In the genomic region with DNA sequence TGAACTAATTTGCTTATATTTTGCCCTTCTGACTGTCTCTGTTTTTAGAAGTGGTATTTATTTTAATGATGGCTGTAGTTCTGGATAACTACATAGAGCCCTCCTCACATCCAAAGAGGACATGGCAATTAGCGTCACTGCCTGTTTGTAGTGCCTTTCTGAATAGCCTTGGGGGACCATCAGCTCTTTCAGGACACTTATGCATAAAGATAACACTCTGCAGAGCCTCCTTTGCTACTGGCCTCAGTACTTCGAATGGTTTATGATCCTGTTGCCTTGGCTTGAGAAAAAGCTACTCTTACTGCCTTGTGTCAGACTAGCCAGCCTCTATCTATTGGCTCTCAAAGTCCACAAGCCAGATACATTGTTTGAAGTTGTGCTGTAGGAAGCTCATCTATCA, we compare ENCODE assay signal across 30 cellular contexts.
"Had no signal": no experiment of that assay in that cellular context is flagged by ENCODE, and none has a peak within 500 bp of the region (broad histone marks: within the 10 kb centered on the region; RNA-seq: fewer than 3 reads in every experiment).

No MANE protein-coding gene starts in this region.

- H3K4me3 ChIP-seq: adrenal gland, body of pancreas, colonic mucosa, esophagus squamous epithelium, gastroesophageal sphincter had no signal

- ATAC-seq: activated CD4-positive, alpha-beta T cell treated with anti-CD3 and anti-CD28 coated beads for 36 hours; activated CD8-positive, alpha-beta memory T cell treated with anti-CD3 and anti-CD28 coated beads, Interleukin-2, amount 10 ng/mL, durations not matched to agents 7 days and 5 days; activated CD8-positive, alpha-beta T cell treated with anti-CD3 and anti-CD28 coated beads, Interleukin-2, amount 10 ng/mL, durations not matched to agents 7 days and 5 days; activated naive CD8-positive, alpha-beta T cell treated with anti-CD3 and anti-CD28 coated beads, Interleukin-2, amount 50 U/mL, for 24 hours; body of pancreas; gastroesophageal sphincter had no signal

- H3K27ac ChIP-seq: adrenal gland, body of pancreas, colonic mucosa, epithelial cell of prostate, esophagus squamous epithelium, gastroesophageal sphincter had no signal

- H3K4me1 ChIP-seq: adrenal gland, body of pancreas, colonic mucosa, esophagus squamous epithelium, gastroesophageal sphincter had no signal

- H3K4me3 Mint-ChIP-seq: activated CD4-positive, alpha-beta memory T cell treated with anti-CD3 and anti-CD28 coated beads for 36 hours; activated CD4-positive, alpha-beta T cell treated with anti-CD3 and anti-CD28 coated beads for 36 hours; activated CD4-positive, alpha-beta T cell treated with anti-CD3 and anti-CD28 coated beads, Interleukin-2, amount 10 ng/mL, durations not matched to agents 24 days and 14 days; activated CD8-positive, alpha-beta memory T cell treated with anti-CD3 and anti-CD28 coated beads, Interleukin-2, amount 10 ng/mL, durations not matched to agents 7 days and 5 days; activated CD8-positive, alpha-beta T cell treated with anti-CD3 and anti-CD28 coated beads, Interleukin-2, amount 10 ng/mL, durations not matched to agents 7 days and 5 days; activated naive CD4-positive, alpha-beta T cell treated with anti-CD3 and anti-CD28 coated beads for 36 hours; activated naive CD4-positive, alpha-beta T cell treated with anti-CD3 and anti-CD28 coated beads, Interleukin-2, amount 50 U/mL, for 24 hours; activated naive CD8-positive, alpha-beta T cell treated with anti-CD3 and anti-CD28 coated beads for 36 hours; activated naive CD8-positive, alpha-beta T cell treated with anti-CD3 and anti-CD28 coated beads, Interleukin-2, amount 50 U/mL, for 24 hours; activated T-helper 1 cell treated with anti-CD3 and anti-CD28 coated beads, Interleukin-12 subunit alpha, Interleukin-12 subunit beta, Interleukin-2, Interleukin-4 antibody, amounts not matched to agents 30 ng/mL and 10 ng/mL and 1 ng/mL, durations not matched to agents 14 hours and 24 hours and 36 hours had no signal

- H3K36me3 ChIP-seq: adrenal gland, colonic mucosa, esophagus squamous epithelium, gastroesophageal sphincter had no signal

- H3K36me3 Mint-ChIP-seq: activated CD4-positive, alpha-beta memory T cell treated with anti-CD3 and anti-CD28 coated beads for 36 hours; activated CD8-positive, alpha-beta memory T cell treated with anti-CD3 and anti-CD28 coated beads, Interleukin-2, amount 10 ng/mL, durations not matched to agents 7 days and 5 days; activated naive CD4-positive, alpha-beta T cell treated with anti-CD3 and anti-CD28 coated beads, Interleukin-2, amount 50 U/mL, for 24 hours; activated naive CD8-positive, alpha-beta T cell treated with anti-CD3 and anti-CD28 coated beads for 36 hours had no signal

- H3K27ac Mint-ChIP-seq: activated CD4-positive, alpha-beta memory T cell treated with anti-CD3 and anti-CD28 coated beads for 36 hours; activated CD4-positive, alpha-beta T cell treated with anti-CD3 and anti-CD28 coated beads for 36 hours; activated CD4-positive, alpha-beta T cell treated with anti-CD3 and anti-CD28 coated beads, Interleukin-2, amount 10 ng/mL, durations not matched to agents 24 days and 14 days; activated CD8-positive, alpha-beta memory T cell treated with anti-CD3 and anti-CD28 coated beads, Interleukin-2, amount 10 ng/mL, durations not matched to agents 7 days and 5 days; activated CD8-positive, alpha-beta T cell treated with anti-CD3 and anti-CD28 coated beads, Interleukin-2, amount 10 ng/mL, durations not matched to agents 7 days and 5 days; activated naive CD4-positive, alpha-beta T cell treated with anti-CD3 and anti-CD28 coated beads for 36 hours; activated naive CD4-positive, alpha-beta T cell treated with anti-CD3 and anti-CD28 coated beads, Interleukin-2, amount 50 U/mL, for 24 hours; activated naive CD8-positive, alpha-beta T cell treated with anti-CD3 and anti-CD28 coated beads for 36 hours; activated naive CD8-positive, alpha-beta T cell treated with anti-CD3 and anti-CD28 coated beads, Interleukin-2, amount 50 U/mL, for 24 hours; activated T-helper 1 cell treated with anti-CD3 and anti-CD28 coated beads, Interleukin-12 subunit alpha, Interleukin-12 subunit beta, Interleukin-2, Interleukin-4 antibody, amounts not matched to agents 30 ng/mL and 10 ng/mL and 1 ng/mL, durations not matched to agents 14 hours and 24 hours and 36 hours; activated T-helper 2 cell treated with anti-CD3 and anti-CD28 coated beads, Interferon-gamma antibody, Interleukin-2, Interleukin-4, amounts not matched to agents 10 μg/mL and 5 μg/mL and 100 μg/mL, durations not matched to agents 14 hours and 24 hours and 36 hours had no signal

- H3K4me1 Mint-ChIP-seq: activated CD4-positive, alpha-beta T cell treated with anti-CD3 and anti-CD28 coated beads for 36 hours; activated naive CD4-positive, alpha-beta T cell treated with anti-CD3 and anti-CD28 coated beads, Interleukin-2, amount 50 U/mL, for 24 hours; activated naive CD8-positive, alpha-beta T cell treated with anti-CD3 and anti-CD28 coated beads for 36 hours had no signal

- DNase-seq: activated CD4-positive, alpha-beta memory T cell treated with anti-CD3 and anti-CD28 coated beads for 36 hours; activated CD4-positive, alpha-beta T cell treated with anti-CD3 and anti-CD28 coated beads for 36 hours; activated CD4-positive, alpha-beta T cell treated with anti-CD3 and anti-CD28 coated beads, Interleukin-2, amount 10 ng/mL, durations not matched to agents 24 days and 14 days; activated CD4-positive, CD25-positive, alpha-beta regulatory T cell; activated CD4-positive, CD25-positive, alpha-beta regulatory T cell treated with anti-CD3 and anti-CD28 coated beads, Interleukin-2, amount 50 U/mL, for 72 hours; activated CD8-positive, alpha-beta memory T cell treated with anti-CD3 and anti-CD28 coated beads, Interleukin-2, amount 10 ng/mL, durations not matched to agents 7 days and 5 days; activated CD8-positive, alpha-beta memory T cell treated with anti-CD3 and anti-CD28 coated beads, Interleukin-2, amount 50 U/mL, for 4 hours; activated CD8-positive, alpha-beta T cell treated with anti-CD3 and anti-CD28 coated beads, Interleukin-2, amount 10 ng/mL, durations not matched to agents 7 days and 5 days; activated effector memory CD4-positive, alpha-beta T cell treated with anti-CD3 and anti-CD28 coated beads, Interleukin-2, amount 50 U/mL, for 16 hours; activated naive CD4-positive, alpha-beta T cell treated with anti-CD3 and anti-CD28 coated beads for 36 hours; activated naive CD8-positive, alpha-beta T cell treated with anti-CD3 and anti-CD28 coated beads for 36 hours; activated naive CD8-positive, alpha-beta T cell treated with anti-CD3 and anti-CD28 coated beads, Interleukin-2, amount 50 U/mL, for 24 hours; activated T-cell treated with anti-CD3 and anti-CD28 coated beads, Interleukin-2, amount 50 U/mL, for 1 hour; activated T-cell treated with anti-CD3 and anti-CD28 coated beads, Interleukin-2, amount 50 U/mL, for 48 hours; adrenal gland; amygdala; aorta; body of pancreas; caudate nucleus; cerebellar nuclear complex; colonic mucosa; effector CD8-positive, alpha-beta T cell; esophagus squamous epithelium; foreskin melanocyte; T-helper 2 cell had no signal

- H3K27me3 Mint-ChIP-seq: activated CD4-positive, alpha-beta T cell treated with anti-CD3 and anti-CD28 coated beads, Interleukin-2, amount 10 ng/mL, durations not matched to agents 24 days and 14 days had no signal

- H3K27me3 ChIP-seq: adrenal gland, body of pancreas, colonic mucosa, esophagus squamous epithelium, gastroesophageal sphincter had no signal

- H3K9me3 ChIP-seq: colonic mucosa had no signal
